1 cellular context compared by ENCODE assay signal in the genomic region with DNA sequence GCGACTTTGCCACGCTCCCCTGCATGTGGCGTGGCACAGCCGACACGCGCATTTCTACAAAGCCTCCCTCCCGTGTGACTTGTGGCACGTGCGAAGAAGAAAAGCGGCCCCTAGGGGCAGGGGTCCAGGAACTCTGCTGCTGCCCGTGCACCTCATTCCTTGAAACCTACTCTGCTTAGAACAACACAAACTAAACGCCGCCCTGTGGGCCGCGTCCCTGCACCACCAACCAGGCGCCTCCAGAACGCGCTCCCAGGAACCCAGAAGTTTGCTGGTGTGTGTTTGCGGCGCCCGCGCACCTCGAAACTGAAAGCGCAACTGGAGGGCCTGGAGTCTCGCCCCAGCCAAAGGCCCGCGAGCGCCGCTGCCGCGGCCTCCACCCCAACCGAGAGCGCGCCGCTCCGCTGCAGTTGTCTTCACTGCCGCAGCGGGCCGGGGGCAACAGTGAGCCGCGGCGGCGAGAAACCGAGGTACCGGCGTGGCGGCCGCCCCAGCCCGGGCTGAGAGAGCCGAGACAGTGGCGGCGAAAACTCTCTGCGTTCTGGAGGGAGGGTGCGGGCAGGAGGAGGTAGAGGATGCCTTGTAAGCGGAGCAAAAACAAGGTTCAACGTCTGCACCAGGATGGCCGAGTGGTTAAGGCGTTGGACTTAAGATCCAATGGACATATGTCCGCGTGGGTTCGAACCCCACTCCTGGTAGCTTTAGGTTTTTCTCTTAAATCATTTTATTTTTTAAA.
TF ChIP-seq lines count a peak whose summit lies in the region.

No MANE protein-coding gene starts in this region.

TF ChIP-seq in GM12878, 131 proteins besides CTCF, POLR2A, EP300 and RAD21 (continued from another document and continues in another):
- TF ChIP-seq, protein P1, sequence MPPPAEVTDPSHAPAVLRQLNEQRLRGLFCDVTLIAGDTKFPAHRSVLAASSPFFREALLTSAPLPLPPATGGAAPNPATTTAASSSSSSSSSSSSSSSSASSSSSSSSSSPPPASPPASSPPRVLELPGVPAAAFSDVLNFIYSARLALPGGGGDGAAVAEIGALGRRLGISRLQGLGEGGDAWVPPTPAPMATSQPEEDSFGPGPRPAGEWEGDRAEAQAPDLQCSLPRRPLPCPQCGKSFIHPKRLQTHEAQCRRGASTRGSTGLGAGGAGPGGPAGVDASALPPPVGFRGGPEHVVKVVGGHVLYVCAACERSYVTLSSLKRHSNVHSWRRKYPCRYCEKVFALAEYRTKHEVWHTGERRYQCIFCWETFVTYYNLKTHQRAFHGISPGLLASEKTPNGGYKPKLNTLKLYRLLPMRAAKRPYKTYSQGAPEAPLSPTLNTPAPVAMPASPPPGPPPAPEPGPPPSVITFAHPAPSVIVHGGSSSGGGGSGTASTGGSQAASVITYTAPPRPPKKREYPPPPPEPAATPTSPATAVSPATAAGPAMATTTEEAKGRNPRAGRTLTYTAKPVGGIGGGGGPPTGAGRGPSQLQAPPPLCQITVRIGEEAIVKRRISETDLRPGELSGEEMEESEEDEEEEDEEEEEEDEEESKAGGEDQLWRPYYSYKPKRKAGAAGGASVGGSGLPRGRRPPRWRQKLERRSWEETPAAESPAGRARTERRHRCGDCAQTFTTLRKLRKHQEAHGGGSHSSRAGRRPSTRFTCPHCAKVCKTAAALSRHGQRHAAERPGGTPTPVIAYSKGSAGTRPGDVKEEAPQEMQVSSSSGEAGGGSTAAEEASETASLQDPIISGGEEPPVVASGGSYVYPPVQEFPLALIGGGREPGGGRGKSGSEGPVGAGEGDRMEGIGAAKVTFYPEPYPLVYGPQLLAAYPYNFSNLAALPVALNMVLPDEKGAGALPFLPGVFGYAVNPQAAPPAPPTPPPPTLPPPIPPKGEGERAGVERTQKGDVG (CRISPR knock-in tag; IDR thresholded peaks at IDR 0.05) = no peak
- TF ChIP-seq TCF7 (IDR thresholded peaks at IDR 0.05; ENCODE audit: borderline replicate concordance) = no peak; the same call in 1 of the 2 replicates
- TF ChIP-seq, protein P2, sequence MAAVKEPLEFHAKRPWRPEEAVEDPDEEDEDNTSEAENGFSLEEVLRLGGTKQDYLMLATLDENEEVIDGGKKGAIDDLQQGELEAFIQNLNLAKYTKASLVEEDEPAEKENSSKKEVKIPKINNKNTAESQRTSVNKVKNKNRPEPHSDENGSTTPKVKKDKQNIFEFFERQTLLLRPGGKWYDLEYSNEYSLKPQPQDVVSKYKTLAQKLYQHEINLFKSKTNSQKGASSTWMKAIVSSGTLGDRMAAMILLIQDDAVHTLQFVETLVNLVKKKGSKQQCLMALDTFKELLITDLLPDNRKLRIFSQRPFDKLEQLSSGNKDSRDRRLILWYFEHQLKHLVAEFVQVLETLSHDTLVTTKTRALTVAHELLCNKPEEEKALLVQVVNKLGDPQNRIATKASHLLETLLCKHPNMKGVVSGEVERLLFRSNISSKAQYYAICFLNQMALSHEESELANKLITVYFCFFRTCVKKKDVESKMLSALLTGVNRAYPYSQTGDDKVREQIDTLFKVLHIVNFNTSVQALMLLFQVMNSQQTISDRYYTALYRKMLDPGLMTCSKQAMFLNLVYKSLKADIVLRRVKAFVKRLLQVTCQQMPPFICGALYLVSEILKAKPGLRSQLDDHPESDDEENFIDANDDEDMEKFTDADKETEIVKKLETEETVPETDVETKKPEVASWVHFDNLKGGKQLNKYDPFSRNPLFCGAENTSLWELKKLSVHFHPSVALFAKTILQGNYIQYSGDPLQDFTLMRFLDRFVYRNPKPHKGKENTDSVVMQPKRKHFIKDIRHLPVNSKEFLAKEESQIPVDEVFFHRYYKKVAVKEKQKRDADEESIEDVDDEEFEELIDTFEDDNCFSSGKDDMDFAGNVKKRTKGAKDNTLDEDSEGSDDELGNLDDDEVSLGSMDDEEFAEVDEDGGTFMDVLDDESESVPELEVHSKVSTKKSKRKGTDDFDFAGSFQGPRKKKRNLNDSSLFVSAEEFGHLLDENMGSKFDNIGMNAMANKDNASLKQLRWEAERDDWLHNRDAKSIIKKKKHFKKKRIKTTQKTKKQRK (IDR thresholded peaks at IDR 0.05; ENCODE audit: low read depth, low read length) = no peak
- TF ChIP-seq, protein P3, sequence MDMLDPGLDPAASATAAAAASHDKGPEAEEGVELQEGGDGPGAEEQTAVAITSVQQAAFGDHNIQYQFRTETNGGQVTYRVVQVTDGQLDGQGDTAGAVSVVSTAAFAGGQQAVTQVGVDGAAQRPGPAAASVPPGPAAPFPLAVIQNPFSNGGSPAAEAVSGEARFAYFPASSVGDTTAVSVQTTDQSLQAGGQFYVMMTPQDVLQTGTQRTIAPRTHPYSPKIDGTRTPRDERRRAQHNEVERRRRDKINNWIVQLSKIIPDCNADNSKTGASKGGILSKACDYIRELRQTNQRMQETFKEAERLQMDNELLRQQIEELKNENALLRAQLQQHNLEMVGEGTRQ (IDR thresholded peaks at IDR 0.05; ENCODE audit: borderline replicate concordance, low read depth, low read length) = no peak; the same call in 1 of the 2 replicates
- peak; percentile 70 for TF ChIP-seq NR2F1 (conservative IDR thresholded peaks at IDR 0.05)
- TF ChIP-seq KDM1A (IDR thresholded peaks at IDR 0.05; ENCODE audit: borderline replicate concordance) = no peak
- peak; percentile 100 for TF ChIP-seq ZNF24 (IDR thresholded peaks at IDR 0.05)
- TF ChIP-seq, protein P4, sequence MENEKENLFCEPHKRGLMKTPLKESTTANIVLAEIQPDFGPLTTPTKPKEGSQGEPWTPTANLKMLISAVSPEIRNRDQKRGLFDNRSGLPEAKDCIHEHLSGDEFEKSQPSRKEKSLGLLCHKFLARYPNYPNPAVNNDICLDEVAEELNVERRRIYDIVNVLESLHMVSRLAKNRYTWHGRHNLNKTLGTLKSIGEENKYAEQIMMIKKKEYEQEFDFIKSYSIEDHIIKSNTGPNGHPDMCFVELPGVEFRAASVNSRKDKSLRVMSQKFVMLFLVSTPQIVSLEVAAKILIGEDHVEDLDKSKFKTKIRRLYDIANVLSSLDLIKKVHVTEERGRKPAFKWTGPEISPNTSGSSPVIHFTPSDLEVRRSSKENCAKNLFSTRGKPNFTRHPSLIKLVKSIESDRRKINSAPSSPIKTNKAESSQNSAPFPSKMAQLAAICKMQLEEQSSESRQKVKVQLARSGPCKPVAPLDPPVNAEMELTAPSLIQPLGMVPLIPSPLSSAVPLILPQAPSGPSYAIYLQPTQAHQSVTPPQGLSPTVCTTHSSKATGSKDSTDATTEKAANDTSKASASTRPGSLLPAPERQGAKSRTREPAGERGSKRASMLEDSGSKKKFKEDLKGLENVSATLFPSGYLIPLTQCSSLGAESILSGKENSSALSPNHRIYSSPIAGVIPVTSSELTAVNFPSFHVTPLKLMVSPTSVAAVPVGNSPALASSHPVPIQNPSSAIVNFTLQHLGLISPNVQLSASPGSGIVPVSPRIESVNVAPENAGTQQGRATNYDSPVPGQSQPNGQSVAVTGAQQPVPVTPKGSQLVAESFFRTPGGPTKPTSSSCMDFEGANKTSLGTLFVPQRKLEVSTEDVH (IDR thresholded peaks at IDR 0.05; ENCODE audit: low read depth, partially characterized antibody) = peak; percentile 23
- TF ChIP-seq ATF7 (IDR thresholded peaks at IDR 0.05; ENCODE audit: low read depth) = 0 out of 2 replicates have a peak, but pooled peaks have one; percentile 18
- no peak for TF ChIP-seq NFIC (IDR thresholded peaks at IDR 0.05; ENCODE audit: low read depth, low read length)
- TF ChIP-seq MYB (IDR thresholded peaks at IDR 0.05; ENCODE audit: borderline replicate concordance, low read depth, low read length) = no peak
- no peak for TF ChIP-seq BCL11A (IDR thresholded peaks at IDR 0.05; ENCODE audit: low read depth, low read length)
- TF ChIP-seq NRF1 (conservative IDR thresholded peaks at IDR 0.05; ENCODE audit: low read depth, low read length) = no peak
- TF ChIP-seq, protein P5, sequence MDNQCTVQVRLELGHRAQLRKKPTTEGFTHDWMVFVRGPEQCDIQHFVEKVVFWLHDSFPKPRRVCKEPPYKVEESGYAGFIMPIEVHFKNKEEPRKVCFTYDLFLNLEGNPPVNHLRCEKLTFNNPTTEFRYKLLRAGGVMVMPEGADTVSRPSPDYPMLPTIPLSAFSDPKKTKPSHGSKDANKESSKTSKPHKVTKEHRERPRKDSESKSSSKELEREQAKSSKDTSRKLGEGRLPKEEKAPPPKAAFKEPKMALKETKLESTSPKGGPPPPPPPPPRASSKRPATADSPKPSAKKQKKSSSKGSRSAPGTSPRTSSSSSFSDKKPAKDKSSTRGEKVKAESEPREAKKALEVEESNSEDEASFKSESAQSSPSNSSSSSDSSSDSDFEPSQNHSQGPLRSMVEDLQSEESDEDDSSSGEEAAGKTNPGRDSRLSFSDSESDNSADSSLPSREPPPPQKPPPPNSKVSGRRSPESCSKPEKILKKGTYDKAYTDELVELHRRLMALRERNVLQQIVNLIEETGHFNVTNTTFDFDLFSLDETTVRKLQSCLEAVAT (IDR thresholded peaks at IDR 0.05) = peak; percentile 54; the same call in 1 of the 2 replicates
- no peak for TF ChIP-seq TCF12 (IDR thresholded peaks at IDR 0.05; ENCODE audit: low read depth, low read length)
- TF ChIP-seq MEF2A (IDR thresholded peaks at IDR 0.05; ENCODE audit: insufficient read depth, low read depth, low read length) = no peak
- no peak for TF ChIP-seq EZH2 (IDR thresholded peaks at IDR 0.05; ENCODE audit: borderline replicate concordance, control insufficient read depth, low read depth, low read length)
- TF ChIP-seq MTA3 (IDR thresholded peaks at IDR 0.05; ENCODE audit: borderline replicate concordance, low read length) = peak; percentile 33; the same call in 1 of the 2 replicates
- TF ChIP-seq SMAD1 (IDR thresholded peaks at IDR 0.05; ENCODE audit: low read depth, partially characterized antibody) = no peak
- TF ChIP-seq SREBF2 (IDR thresholded peaks at IDR 0.05; ENCODE audit: low read length) = peak; percentile 100
- TF ChIP-seq CBX3 (IDR thresholded peaks at IDR 0.05; ENCODE audit: borderline replicate concordance, low read depth) = no peak
- TF ChIP-seq, protein P6, sequence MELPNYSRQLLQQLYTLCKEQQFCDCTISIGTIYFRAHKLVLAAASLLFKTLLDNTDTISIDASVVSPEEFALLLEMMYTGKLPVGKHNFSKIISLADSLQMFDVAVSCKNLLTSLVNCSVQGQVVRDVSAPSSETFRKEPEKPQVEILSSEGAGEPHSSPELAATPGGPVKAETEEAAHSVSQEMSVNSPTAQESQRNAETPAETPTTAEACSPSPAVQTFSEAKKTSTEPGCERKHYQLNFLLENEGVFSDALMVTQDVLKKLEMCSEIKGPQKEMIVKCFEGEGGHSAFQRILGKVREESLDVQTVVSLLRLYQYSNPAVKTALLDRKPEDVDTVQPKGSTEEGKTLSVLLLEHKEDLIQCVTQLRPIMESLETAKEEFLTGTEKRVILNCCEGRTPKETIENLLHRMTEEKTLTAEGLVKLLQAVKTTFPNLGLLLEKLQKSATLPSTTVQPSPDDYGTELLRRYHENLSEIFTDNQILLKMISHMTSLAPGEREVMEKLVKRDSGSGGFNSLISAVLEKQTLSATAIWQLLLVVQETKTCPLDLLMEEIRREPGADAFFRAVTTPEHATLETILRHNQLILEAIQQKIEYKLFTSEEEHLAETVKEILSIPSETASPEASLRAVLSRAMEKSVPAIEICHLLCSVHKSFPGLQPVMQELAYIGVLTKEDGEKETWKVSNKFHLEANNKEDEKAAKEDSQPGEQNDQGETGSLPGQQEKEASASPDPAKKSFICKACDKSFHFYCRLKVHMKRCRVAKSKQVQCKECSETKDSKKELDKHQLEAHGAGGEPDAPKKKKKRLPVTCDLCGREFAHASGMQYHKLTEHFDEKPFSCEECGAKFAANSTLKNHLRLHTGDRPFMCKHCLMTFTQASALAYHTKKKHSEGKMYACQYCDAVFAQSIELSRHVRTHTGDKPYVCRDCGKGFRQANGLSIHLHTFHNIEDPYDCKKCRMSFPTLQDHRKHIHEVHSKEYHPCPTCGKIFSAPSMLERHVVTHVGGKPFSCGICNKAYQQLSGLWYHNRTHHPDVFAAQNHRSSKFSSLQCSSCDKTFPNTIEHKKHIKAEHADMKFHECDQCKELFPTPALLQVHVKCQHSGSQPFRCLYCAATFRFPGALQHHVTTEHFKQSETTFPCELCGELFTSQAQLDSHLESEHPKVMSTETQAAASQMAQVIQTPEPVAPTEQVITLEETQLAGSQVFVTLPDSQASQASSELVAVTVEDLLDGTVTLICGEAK (IDR thresholded peaks at IDR 0.05; ENCODE audit: borderline replicate concordance) = peak; percentile 86
- TF ChIP-seq EGR1 (IDR thresholded peaks at IDR 0.05; ENCODE audit: borderline replicate concordance in 1 of 2, low read depth in 2 of 2, low read length in 2 of 2) = peak in 1 of 2 experiments; percentile 65; a peak in 1 of 3 replicates
- TF ChIP-seq, protein P7, sequence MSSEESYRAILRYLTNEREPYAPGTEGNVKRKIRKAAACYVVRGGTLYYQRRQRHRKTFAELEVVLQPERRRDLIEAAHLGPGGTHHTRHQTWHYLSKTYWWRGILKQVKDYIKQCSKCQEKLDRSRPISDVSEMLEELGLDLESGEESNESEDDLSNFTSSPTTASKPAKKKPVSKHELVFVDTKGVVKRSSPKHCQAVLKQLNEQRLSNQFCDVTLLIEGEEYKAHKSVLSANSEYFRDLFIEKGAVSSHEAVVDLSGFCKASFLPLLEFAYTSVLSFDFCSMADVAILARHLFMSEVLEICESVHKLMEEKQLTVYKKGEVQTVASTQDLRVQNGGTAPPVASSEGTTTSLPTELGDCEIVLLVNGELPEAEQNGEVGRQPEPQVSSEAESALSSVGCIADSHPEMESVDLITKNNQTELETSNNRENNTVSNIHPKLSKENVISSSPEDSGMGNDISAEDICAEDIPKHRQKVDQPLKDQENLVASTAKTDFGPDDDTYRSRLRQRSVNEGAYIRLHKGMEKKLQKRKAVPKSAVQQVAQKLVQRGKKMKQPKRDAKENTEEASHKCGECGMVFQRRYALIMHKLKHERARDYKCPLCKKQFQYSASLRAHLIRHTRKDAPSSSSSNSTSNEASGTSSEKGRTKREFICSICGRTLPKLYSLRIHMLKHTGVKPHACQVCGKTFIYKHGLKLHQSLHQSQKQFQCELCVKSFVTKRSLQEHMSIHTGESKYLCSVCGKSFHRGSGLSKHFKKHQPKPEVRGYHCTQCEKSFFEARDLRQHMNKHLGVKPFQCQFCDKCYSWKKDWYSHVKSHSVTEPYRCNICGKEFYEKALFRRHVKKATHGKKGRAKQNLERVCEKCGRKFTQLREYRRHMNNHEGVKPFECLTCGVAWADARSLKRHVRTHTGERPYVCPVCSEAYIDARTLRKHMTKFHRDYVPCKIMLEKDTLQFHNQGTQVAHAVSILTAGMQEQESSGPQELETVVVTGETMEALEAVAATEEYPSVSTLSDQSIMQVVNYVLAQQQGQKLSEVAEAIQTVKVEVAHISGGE (CRISPR knock-in tag; IDR thresholded peaks at IDR 0.05) = no peak
- no peak for TF ChIP-seq RFX5 (IDR thresholded peaks at IDR 0.05; ENCODE audit: low read depth, low read length)
- TF ChIP-seq, protein P8, sequence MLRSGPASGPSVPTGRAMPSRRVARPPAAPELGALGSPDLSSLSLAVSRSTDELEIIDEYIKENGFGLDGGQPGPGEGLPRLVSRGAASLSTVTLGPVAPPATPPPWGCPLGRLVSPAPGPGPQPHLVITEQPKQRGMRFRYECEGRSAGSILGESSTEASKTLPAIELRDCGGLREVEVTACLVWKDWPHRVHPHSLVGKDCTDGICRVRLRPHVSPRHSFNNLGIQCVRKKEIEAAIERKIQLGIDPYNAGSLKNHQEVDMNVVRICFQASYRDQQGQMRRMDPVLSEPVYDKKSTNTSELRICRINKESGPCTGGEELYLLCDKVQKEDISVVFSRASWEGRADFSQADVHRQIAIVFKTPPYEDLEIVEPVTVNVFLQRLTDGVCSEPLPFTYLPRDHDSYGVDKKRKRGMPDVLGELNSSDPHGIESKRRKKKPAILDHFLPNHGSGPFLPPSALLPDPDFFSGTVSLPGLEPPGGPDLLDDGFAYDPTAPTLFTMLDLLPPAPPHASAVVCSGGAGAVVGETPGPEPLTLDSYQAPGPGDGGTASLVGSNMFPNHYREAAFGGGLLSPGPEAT (IDR thresholded peaks at IDR 0.05; ENCODE audit: low read depth) = no peak
- TF ChIP-seq CBX5 (IDR thresholded peaks at IDR 0.05; ENCODE audit: low read depth) = peak; percentile 99
